Comparison of ENCODE assay signal across 18 cellular contexts in the genomic region with DNA sequence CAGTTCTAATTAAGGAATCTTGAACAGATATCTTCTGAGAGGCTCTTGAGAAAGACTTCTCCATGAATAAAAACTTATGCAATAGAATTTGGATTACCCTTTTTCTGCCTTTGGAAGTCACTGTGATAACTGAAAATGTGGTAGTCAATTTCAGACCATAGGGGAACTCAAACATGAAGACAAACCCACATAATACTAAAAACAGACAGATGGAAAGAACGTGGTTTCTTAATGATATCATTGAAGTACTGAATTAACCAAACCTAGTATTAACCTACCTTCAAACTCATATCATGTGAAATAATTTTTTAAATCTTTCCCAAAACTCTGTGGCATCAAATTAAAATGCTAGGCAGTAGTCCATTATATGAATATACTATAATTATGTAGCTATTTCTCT.
DNase-seq lines count a peak whose midpoint lies in the region; ATAC-seq and TF ChIP-seq lines count a peak whose summit lies in the region.
"Had no signal": no experiment of that assay in that cellular context is flagged by ENCODE, and none has a peak within 500 bp of the region (broad histone marks: within the 10 kb centered on the region; RNA-seq: fewer than 3 reads in every experiment).

No MANE protein-coding gene starts in this region.

- TF ChIP-seq POLR2A in lower leg skin (IDR thresholded peaks at IDR 0.05) = no peak

- H3K4me3 Mint-ChIP-seq in activated T-cell treated with anti-CD3 and anti-CD28 coated beads, Interleukin-2, amount 50 U/mL, for 24 hours = no peak overlapping the region
- peak overlapping the region in 5 of 8 donors; percentile 7 to 80 (median 54) for H3K4me3 Mint-ChIP-seq in naive B cell
- no peak overlapping the region for H3K4me3 Mint-ChIP-seq in CD8-positive, alpha-beta memory T cell
- H3K4me3 Mint-ChIP-seq: HFFc6 had no signal

- no peaks in the 10 kb centered on the region for H3K9me3 ChIP-seq in CD8-positive, alpha-beta memory T cell (ENCODE audit: low read length)
- H3K9me3 ChIP-seq: A549, SJCRH30, thyroid gland had no signal

- H3K4me1 ChIP-seq in CD8-positive, alpha-beta memory T cell (ENCODE audit: insufficient read depth, low read length) = no peaks in the 10 kb centered on the region
- H3K4me1 ChIP-seq: SJCRH30 had no signal

- intact Hi-C loops in lower leg skin (cut with DNase I; ENCODE audit: low total_unique reads) = no loop called here

- 90 to 97% methylated on average over 1 of the region's 1 CpG for WGBS in lower leg skin, 2 donors

- peak; percentile 72 for ATAC-seq in HG03432 (IDR thresholded peaks at IDR 0.05; ENCODE audit: unreplicated experiment)
- no peak for ATAC-seq in naive B cell (ENCODE audit: low read depth in 2 of 2)
- ATAC-seq in HG02763 (IDR thresholded peaks at IDR 0.05; ENCODE audit: unreplicated experiment) = no peak
- ATAC-seq: A549 had no signal

- H3K27me3 Mint-ChIP-seq in activated T-cell treated with anti-CD3 and anti-CD28 coated beads, Interleukin-2, amount 50 U/mL, for 24 hours = no peaks in the 10 kb centered on the region
- H3K27me3 Mint-ChIP-seq in naive B cell = no peaks in the 10 kb centered on the region
- H3K27me3 Mint-ChIP-seq in CD8-positive, alpha-beta memory T cell = no peaks in the 10 kb centered on the region
- H3K27me3 Mint-ChIP-seq: progenitor cell of endocrine pancreas had no signal

- H3K9me3 Mint-ChIP-seq in activated T-cell treated with anti-CD3 and anti-CD28 coated beads, Interleukin-2, amount 50 U/mL, for 24 hours = peaks cover 14% of the 10 kb centered on the region
- H3K9me3 Mint-ChIP-seq in naive B cell = peaks cover 0 to 12% (median 0%) of the 10 kb centered on the region in 7 donors
- H3K9me3 Mint-ChIP-seq in CD8-positive, alpha-beta memory T cell = no peaks in the 10 kb centered on the region
- H3K9me3 Mint-ChIP-seq: HFFc6 had no signal

- DNase-seq in activated T-cell treated with anti-CD3 and anti-CD28 coated beads, Interleukin-2, amount 50 U/mL, for 24 hours = no peak
- DNase-seq in activated T-cell treated with anti-CD3 and anti-CD28 coated beads, Interleukin-2, amount 50 U/mL, for 1 hour = no peak
- DNase-seq in GM20000 (ENCODE audit: low spot score) (peak; percentile 36), naive B cell (no peak), lower leg skin (ENCODE audit: low spot score in 2 of 2) (no peak)
- no peak for DNase-seq in CD8-positive, alpha-beta memory T cell
- DNase-seq: amygdala, COR-L47, cortex of kidney, HFFc6, SJCRH30, thyroid gland had no signal

- CTCF ChIA-PET in CD8-positive, alpha-beta memory T cell (lab: Charles Lee) = no interaction called here

- H3K27me3 ChIP-seq in CD8-positive, alpha-beta memory T cell (ENCODE audit: insufficient read depth, low read length, poor library complexity, severe bottlenecking) = no peaks in the 10 kb centered on the region
- H3K27me3 ChIP-seq: esophagus muscularis mucosa, hepatocyte, SJCRH30, thyroid gland had no signal

- no peak overlapping the region for H3K27ac ChIP-seq in CD8-positive, alpha-beta memory T cell (ENCODE audit: low read depth, low read length)
- H3K27ac ChIP-seq: A549, esophagus muscularis mucosa, hepatocyte, SJCRH30, thyroid gland had no signal

- H3K36me3 Mint-ChIP-seq in activated T-cell treated with anti-CD3 and anti-CD28 coated beads, Interleukin-2, amount 50 U/mL, for 24 hours (ENCODE audit: low read depth) = peaks cover 83% of the 10 kb centered on the region
- H3K36me3 Mint-ChIP-seq in naive B cell = peaks cover 34 to 37% of the 10 kb centered on the region in 2 donors
- peaks cover 19 to 42% (median 31%) of the 10 kb centered on the region in 3 donors for H3K36me3 Mint-ChIP-seq in CD8-positive, alpha-beta memory T cell

- H3K27ac Mint-ChIP-seq in activated T-cell treated with anti-CD3 and anti-CD28 coated beads, Interleukin-2, amount 50 U/mL, for 24 hours = peak overlapping the region; percentile 71
- H3K27ac Mint-ChIP-seq in naive B cell = peak overlapping the region in 4 of 6 donors; percentile 25 to 85 (median 52)
- peak overlapping the region in 1 of 8 donors; percentile 36 for H3K27ac Mint-ChIP-seq in CD8-positive, alpha-beta memory T cell
- H3K27ac Mint-ChIP-seq: HFFc6 had no signal

- POLR2A ChIA-PET in CD8-positive, alpha-beta memory T cell (lab: Charles Lee) = no interaction called here

- peaks cover 43% of the 10 kb centered on the region for H3K4me1 Mint-ChIP-seq in activated T-cell treated with anti-CD3 and anti-CD28 coated beads, Interleukin-2, amount 50 U/mL, for 24 hours (ENCODE audit: low read depth)
- H3K4me1 Mint-ChIP-seq in naive B cell = peaks cover 48 to 64% (median 52%) of the 10 kb centered on the region in 3 donors
- H3K4me1 Mint-ChIP-seq in CD8-positive, alpha-beta memory T cell = peaks cover 12 to 28% (median 13%) of the 10 kb centered on the region in 3 donors

- TF ChIP-seq CTCF in GM20000 (IDR thresholded peaks at IDR 0.05; ENCODE audit: extremely low read depth, missing control alignments) = no peak
- TF ChIP-seq CTCF in lower leg skin (IDR thresholded peaks at IDR 0.05) = no peak

- H3K36me3 ChIP-seq in CD8-positive, alpha-beta memory T cell (ENCODE audit: insufficient read depth, low read length) = no peaks in the 10 kb centered on the region
- H3K36me3 ChIP-seq: thyroid gland had no signal

- H3K4me3 ChIP-seq in CD8-positive, alpha-beta memory T cell (ENCODE audit: low read length) = no peak overlapping the region
- H3K4me3 ChIP-seq in lower leg skin (ENCODE audit: low read depth, poor library complexity, severe bottlenecking) = no peak overlapping the region
- H3K4me3 ChIP-seq: A549, esophagus muscularis mucosa, hepatocyte, SJCRH30, thyroid gland had no signal

Comparison
In these comparisons a context has a peak if more than half of its experiments do, and no peak if none do; other contexts are left out.
1. H3K4me3 Mint-ChIP-seq: peak in naive B cell (5 of 8); none in activated T-cell treated with anti-CD3 and anti-CD28 coated beads, Interleukin-2, amount 50 U/mL, for 24 hours (single experiment) and CD8-positive, alpha-beta memory T cell (0 of 7).